In genomic region chrX:97402903-97403302, GRCh38 we compare ENCODE assay signal across 21 cellular contexts.
DNase-seq lines count a peak whose midpoint lies in the region; ATAC-seq and TF ChIP-seq lines count a peak whose summit lies in the region.
"Had no signal": no experiment of that assay in that cellular context is flagged by ENCODE, and none has a peak within 500 bp of the region (broad histone marks: within the 10 kb centered on the region; RNA-seq: fewer than 3 reads in every experiment).

No MANE protein-coding gene starts in this region.

- H3K27me3 ChIP-seq in left ventricle myocardium inferior (ENCODE audit: low read depth) (no peaks in the 10 kb centered on the region), heart right ventricle (peaks cover 0 to 20% (median 0%) of the 10 kb centered on the region in 7 donors)

- no peaks in the 10 kb centered on the region for H3K9me3 ChIP-seq in left ventricle myocardium inferior (replicated peaks)
- no peaks in the 10 kb centered on the region for H3K9me3 ChIP-seq in heart right ventricle

- TF ChIP-seq CTCF in left ventricle myocardium inferior (IDR thresholded peaks at IDR 0.05; ENCODE audit: borderline replicate concordance): no peak
- TF ChIP-seq CTCF in heart right ventricle (IDR thresholded peaks at IDR 0.05): no peak
- no peak for TF ChIP-seq CTCF in omental fat pad (IDR thresholded peaks at IDR 0.05)

- H3K36me3 Mint-ChIP-seq in T-helper 2 cell treated with Interferon-gamma antibody and Interleukin-4, amounts not matched to agents 5 μg/mL and 100 μg/mL, for 36 hours (ENCODE audit: low read depth): no peaks in the 10 kb centered on the region
- no peaks in the 10 kb centered on the region for H3K36me3 Mint-ChIP-seq in stimulated activated effector memory CD8-positive, alpha-beta T cell treated with anti-CD3 and anti-CD28 coated beads, Interleukin-12 subunit alpha, Interleukin-12 subunit beta, amount 100 ng/mL, for 72 hours
- H3K36me3 Mint-ChIP-seq: CD4-positive, CD25-positive, alpha-beta regulatory T cell had no signal

- H3K27ac ChIP-seq in left ventricle myocardium inferior (replicated peaks) (peak overlapping the region; percentile 48), heart right ventricle (no peak overlapping the region)

- H3K36me3 ChIP-seq in left ventricle myocardium inferior (no peaks in the 10 kb centered on the region), heart right ventricle (no peaks in the 10 kb centered on the region)

- DNase-seq in activated CD4-positive, CD25-positive, alpha-beta regulatory T cell (lab: John Stamatoyannopoulos, UW): no peak
- DNase-seq in left ventricle myocardium inferior (no peak), heart right ventricle (no peak), DMS79 treated with DMSO at 0.1 percent for 48 hours (lab: John Stamatoyannopoulos, UW) (no peak), omental fat pad (ENCODE audit: low spot score) (no peak)
- DNase-seq in T-helper 2 cell treated with Interferon-gamma antibody and Interleukin-4, amounts not matched to agents 5 μg/mL and 100 μg/mL, for 36 hours (ENCODE audit: low spot score): no peak
- no peak for DNase-seq in stimulated activated effector memory CD8-positive, alpha-beta T cell treated with anti-CD3 and anti-CD28 coated beads, Interleukin-12 subunit alpha, Interleukin-12 subunit beta, amount 100 ng/mL, for 72 hours (ENCODE audit: low spot score in 2 of 2)
- DNase-seq: 8988T, COR-L47, GDM1, GOT3, NCI-H1105 treated with DMSO at 0.1 percent for 48 hours, NCI-H1694, NCI-H2081 treated with DMSO at 0.1 percent for 48 hours, NCI-H446 treated with DMSO at 0.1 percent for 48 hours, NCI-H69 had no signal

- H3K4me3 Mint-ChIP-seq in T-helper 2 cell treated with Interferon-gamma antibody and Interleukin-4, amounts not matched to agents 5 μg/mL and 100 μg/mL, for 36 hours: no peak overlapping the region
- no peak overlapping the region for H3K4me3 Mint-ChIP-seq in stimulated activated effector memory CD8-positive, alpha-beta T cell treated with anti-CD3 and anti-CD28 coated beads, Interleukin-12 subunit alpha, Interleukin-12 subunit beta, amount 100 ng/mL, for 72 hours
- H3K4me3 Mint-ChIP-seq: CD4-positive, CD25-positive, alpha-beta regulatory T cell had no signal

- no peak overlapping the region for H3K4me3 ChIP-seq in left ventricle myocardium inferior
- H3K4me3 ChIP-seq in heart right ventricle: no peak overlapping the region
- H3K4me3 ChIP-seq: K562 had no signal

- H3K9me3 Mint-ChIP-seq in T-helper 2 cell treated with Interferon-gamma antibody and Interleukin-4, amounts not matched to agents 5 μg/mL and 100 μg/mL, for 36 hours: no peaks in the 10 kb centered on the region
- H3K9me3 Mint-ChIP-seq in stimulated activated effector memory CD8-positive, alpha-beta T cell treated with anti-CD3 and anti-CD28 coated beads, Interleukin-12 subunit alpha, Interleukin-12 subunit beta, amount 100 ng/mL, for 72 hours: no peaks in the 10 kb centered on the region
- H3K9me3 Mint-ChIP-seq: CD4-positive, CD25-positive, alpha-beta regulatory T cell had no signal

- ATAC-seq in activated CD4-positive, CD25-positive, alpha-beta regulatory T cell treated with anti-CD3 and anti-CD28 coated beads, Interleukin-2, amount 50 U/mL, for 24 hours: peak; percentile 50 to 55
- no peak for ATAC-seq in heart right ventricle
- peak; percentile 71 for ATAC-seq in stimulated activated effector memory CD8-positive, alpha-beta T cell treated with anti-CD3 and anti-CD28 coated beads, Interleukin-12 subunit alpha, Interleukin-12 subunit beta, amount 100 ng/mL, for 72 hours
- ATAC-seq in omental fat pad (ENCODE audit: low FRiP score): no peak
- ATAC-seq: K562, Panc1, Right ventricle myocardium inferior had no signal

- H3K27ac Mint-ChIP-seq in T-helper 2 cell treated with Interferon-gamma antibody and Interleukin-4, amounts not matched to agents 5 μg/mL and 100 μg/mL, for 36 hours: peak overlapping the region; percentile 20
- H3K27ac Mint-ChIP-seq in stimulated activated effector memory CD8-positive, alpha-beta T cell treated with anti-CD3 and anti-CD28 coated beads, Interleukin-12 subunit alpha, Interleukin-12 subunit beta, amount 100 ng/mL, for 72 hours: peak overlapping the region; percentile 63

- H3K27me3 Mint-ChIP-seq in T-helper 2 cell treated with Interferon-gamma antibody and Interleukin-4, amounts not matched to agents 5 μg/mL and 100 μg/mL, for 36 hours (ENCODE audit: low read depth): no peaks in the 10 kb centered on the region
- H3K27me3 Mint-ChIP-seq: CD4-positive, CD25-positive, alpha-beta regulatory T cell had no signal

- peaks cover 37% of the 10 kb centered on the region for H3K4me1 Mint-ChIP-seq in T-helper 2 cell treated with Interferon-gamma antibody and Interleukin-4, amounts not matched to agents 5 μg/mL and 100 μg/mL, for 36 hours (ENCODE audit: low read depth)
- H3K4me1 Mint-ChIP-seq in stimulated activated effector memory CD8-positive, alpha-beta T cell treated with anti-CD3 and anti-CD28 coated beads, Interleukin-12 subunit alpha, Interleukin-12 subunit beta, amount 100 ng/mL, for 72 hours: peaks cover 33% of the 10 kb centered on the region

- intact Hi-C loops in left ventricle myocardium inferior (cut with micrococcal nuclease): no loop called here
- intact Hi-C loops in heart right ventricle (cut with DNase I): no loop called here

- no peaks in the 10 kb centered on the region for H3K4me1 ChIP-seq in left ventricle myocardium inferior
- H3K4me1 ChIP-seq in heart right ventricle: no peaks in the 10 kb centered on the region

Comparison
In these comparisons a context has a peak if more than half of its experiments do, and no peak if none do; other contexts are left out.
1. ATAC-seq: peak in activated CD4-positive, CD25-positive, alpha-beta regulatory T cell treated with anti-CD3 and anti-CD28 coated beads, Interleukin-2, amount 50 U/mL, for 24 hours (2 of 2) and stimulated activated effector memory CD8-positive, alpha-beta T cell treated with anti-CD3 and anti-CD28 coated beads, Interleukin-12 subunit alpha, Interleukin-12 subunit beta, amount 100 ng/mL, for 72 hours (single experiment); none in heart right ventricle (0 of 8) and omental fat pad (single experiment).